Comparison of ENCODE assay signal across 8 cellular contexts in genomic region chr16:3879258-3879886, GRCh38. TPM values are rescaled to one million over a fixed set of nuclear protein-coding genes. Genes with fewer than 3 reads are reported as not detected.
DNase-seq lines count a peak whose midpoint lies in the region; ATAC-seq and TF ChIP-seq lines count a peak whose summit lies in the region.

No MANE protein-coding gene starts in this region.

- H3K27me3 ChIP-seq in breast epithelium (no peaks in the 10 kb centered on the region), left lung (peaks cover 0 to 4% of the 10 kb centered on the region in 2 donors)

- TF ChIP-seq POLR2A in breast epithelium (IDR thresholded peaks at IDR 0.05) = no peak

- peak overlapping the region; percentile 90 to 100 for H3K27ac ChIP-seq in breast epithelium
- H3K27ac ChIP-seq in left lung = peak overlapping the region in 1 of 2 donors; percentile 68

- no peaks in the 10 kb centered on the region for H3K9me3 Mint-ChIP-seq in stimulated activated naive CD8-positive, alpha-beta T cell treated with anti-CD3 and anti-CD28 coated beads, Interleukin-15, Interleukin-2, amounts not matched to agents 100 ng/mL and 50 ng/mL, for 24 hours

- DNase-seq in AG04449 (ENCODE audit: low read depth, low spot score) (no peak), OCI-M1 (lab: John Stamatoyannopoulos, UW) (peak; percentile 37), breast epithelium (ENCODE audit: low spot score in 2 of 2) (no peak), left lung (peak; percentile 48 to 91), superior temporal gyrus (ENCODE audit: extremely low spot score) (no peak)

- TF ChIP-seq CTCF in AG04449 (IDR thresholded peaks at IDR 0.05; ENCODE audit: insufficient read depth, low read length, missing control alignments) (no peak), breast epithelium (IDR thresholded peaks at IDR 0.05) (peak in 1 of 3 donors; percentile 20), left lung (IDR thresholded peaks at IDR 0.05) (no peak)

- POLR2A ChIA-PET in AG04449 (lab: Yijun Ruan, JAX) = interaction anchor here (1.1 kb wide), 1 partner anchor 11 kb away, joined by 3 read pairs; no protein-coding TSS in a partner anchor

- CTCF ChIA-PET in AG04449 (lab: Yijun Ruan, JAX) = interaction anchor here (0.8 to 2.3 kb wide), 8 partner anchors 8 to 523 kb away, joined by 3 to 19 read pairs (median 4); no protein-coding TSS in a partner anchor

- peaks cover 20% of the 10 kb centered on the region for H3K36me3 Mint-ChIP-seq in stimulated activated naive CD8-positive, alpha-beta T cell treated with anti-CD3 and anti-CD28 coated beads, Interleukin-15, Interleukin-2, amounts not matched to agents 100 ng/mL and 50 ng/mL, for 24 hours (ENCODE audit: low read depth)

- peaks cover 3 to 34% of the 10 kb centered on the region in 2 donors for H3K4me1 ChIP-seq in breast epithelium
- H3K4me1 ChIP-seq in left lung = peaks cover 34 to 51% of the 10 kb centered on the region in 2 donors

- H3K4me3 ChIP-seq in AG04449 (ENCODE audit: low read depth, low read length) (peak overlapping the region; percentile 74), breast epithelium (peak overlapping the region; percentile 83 to 86 (median 84)), left lung (peak overlapping the region; percentile 86 to 90)

- H3K27me3 Mint-ChIP-seq in stimulated activated naive CD8-positive, alpha-beta T cell treated with anti-CD3 and anti-CD28 coated beads, Interleukin-15, Interleukin-2, amounts not matched to agents 100 ng/mL and 50 ng/mL, for 24 hours = peaks cover 5% of the 10 kb centered on the region

- H3K9me3 ChIP-seq in breast epithelium (no peaks in the 10 kb centered on the region), left lung (no peaks in the 10 kb centered on the region)

- H3K4me3 Mint-ChIP-seq in stimulated activated naive CD8-positive, alpha-beta T cell treated with anti-CD3 and anti-CD28 coated beads, Interleukin-15, Interleukin-2, amounts not matched to agents 100 ng/mL and 50 ng/mL, for 24 hours = peak overlapping the region; percentile 95

- ATAC-seq in GM19397 (IDR thresholded peaks at IDR 0.05; ENCODE audit: unreplicated experiment) (peak; percentile 9), left lung (peak; percentile 21), HG03159 (IDR thresholded peaks at IDR 0.05; ENCODE audit: unreplicated experiment) (no peak)

- intact Hi-C loops in breast epithelium (cut with DNase I; ENCODE audit: low total_unique reads) (loop anchor here (1.0 kb wide), 1 partner anchor 196 kb away; no protein-coding TSS in a partner anchor), left lung (cut with DNase I) (loop anchor here in 1 of 2 donors (10.0 kb wide), 2 partner anchors 85 to 185 kb away; no protein-coding TSS in a partner anchor)

- H3K36me3 ChIP-seq in breast epithelium (no peaks in the 10 kb centered on the region), left lung (no peaks in the 10 kb centered on the region)

- H3K4me1 Mint-ChIP-seq in stimulated activated naive CD8-positive, alpha-beta T cell treated with anti-CD3 and anti-CD28 coated beads, Interleukin-15, Interleukin-2, amounts not matched to agents 100 ng/mL and 50 ng/mL, for 24 hours (ENCODE audit: low read depth) = peaks cover 60% of the 10 kb centered on the region

- peak overlapping the region; percentile 91 for H3K27ac Mint-ChIP-seq in stimulated activated naive CD8-positive, alpha-beta T cell treated with anti-CD3 and anti-CD28 coated beads, Interleukin-15, Interleukin-2, amounts not matched to agents 100 ng/mL and 50 ng/mL, for 24 hours

RNA-seq across cellular contexts. Expression of gene CREBBP, which starts 1.1 kb away (rescaled TPM):
- total RNA-seq in breast epithelium (10 to 100 TPM; 61.6 to 82.6 (median 69.5) TPM), left lung (10 to 100 TPM; 48.3 to 63.7 TPM)

Comparison
In these comparisons a context has a peak if more than half of its experiments do, and no peak if none do; other contexts are left out.
1. DNase-seq: peak in OCI-M1 (single experiment) and left lung (2 of 2); none in AG04449 (single experiment), breast epithelium (0 of 2) and superior temporal gyrus (single experiment).
2. Peak in every context shown above with its lines, with median percentiles within 50 percentile points of each other: H3K4me3 ChIP-seq.